12 cellular contexts compared by ENCODE assay signal in genomic region chr4:169723207-169723606, GRCh38. TPM values are rescaled to one million over a fixed set of nuclear protein-coding genes. Genes with fewer than 3 reads are reported as not detected.
A peak's percentile ranks its signal among the peaks of the same experiment; 100 is the strongest.
DNase-seq lines count a peak whose midpoint lies in the region; ATAC-seq and TF ChIP-seq lines count a peak whose summit lies in the region.
"Had no signal": no experiment of that assay in that cellular context is flagged by ENCODE, and none has a peak within 500 bp of the region (broad histone marks: within the 10 kb centered on the region; RNA-seq: fewer than 3 reads in every experiment).

No MANE protein-coding gene starts in this region.

- no peak overlapping the region for H2AFZ ChIP-seq in OCI-LY7 (ENCODE audit: low read length)

- H3K4me1 ChIP-seq in OCI-LY7 (ENCODE audit: insufficient read depth, low read length, poor library complexity, severe bottlenecking), result no peaks in the 10 kb centered on the region

- no peak overlapping the region for H3K4me3 Mint-ChIP-seq in activated CD8-positive, alpha-beta T cell treated with anti-CD3 and anti-CD28 coated beads for 36 hours
- H3K4me3 Mint-ChIP-seq in activated CD8-positive, alpha-beta T cell treated with anti-CD3 and anti-CD28 coated beads, Interleukin-2, amount 10 ng/mL, durations not matched to agents 7 days and 5 days, result no peak overlapping the region
- H3K4me3 Mint-ChIP-seq in natural killer cell, result no peak overlapping the region
- H3K4me3 Mint-ChIP-seq: stimulated activated memory B cell treated with anti-CD40 and anti-IgM and Interleukin-4, amounts not matched to agents 10 μg/mL and 1 μg/mL and 100 μg/mL, for 72 hours had no signal

- CTCF ChIA-PET in activated CD8-positive, alpha-beta T cell treated with anti-CD3 and anti-CD28 coated beads for 36 hours (lab: Charles Lee), result interaction anchor here (1.5 kb wide), 1 partner anchor 12 kb away, joined by 4 read pairs; no protein-coding TSS in a partner anchor
- CTCF ChIA-PET in activated CD8-positive, alpha-beta T cell treated with anti-CD3 and anti-CD28 coated beads, Interleukin-2, amount 10 ng/mL, durations not matched to agents 7 days and 5 days (lab: Charles Lee), result interaction anchor here (0.9 to 1.2 kb wide), 2 partner anchors 102 to 110 kb away, joined by 4 to 8 read pairs; partner anchors contain the start of gene NEK1
- CTCF ChIA-PET in OCI-LY7 (lab: Charles Lee; ENCODE audit: unreplicated experiment), result no interaction called here

- peaks cover 33% of the 10 kb centered on the region for H3K36me3 ChIP-seq in OCI-LY7 (ENCODE audit: insufficient read depth, low read length)

- peak; percentile 16 for DNase-seq in activated CD8-positive, alpha-beta T cell treated with anti-CD3 and anti-CD28 coated beads for 36 hours
- no peak for DNase-seq in activated CD8-positive, alpha-beta T cell treated with anti-CD3 and anti-CD28 coated beads, Interleukin-2, amount 10 ng/mL, durations not matched to agents 7 days and 5 days
- DNase-seq in OCI-LY7 (ENCODE audit: low spot score) (peak; percentile 30), erythroblast (lab: John Stamatoyannopoulos, UW) (peak; percentile 45 to 52), superior temporal gyrus (ENCODE audit: extremely low spot score) (peak; percentile 37), natural killer cell (no peak)
- DNase-seq: C1 segment of cervical spinal cord had no signal

- peaks cover 2% of the 10 kb centered on the region for H3K4me1 Mint-ChIP-seq in activated CD8-positive, alpha-beta T cell treated with anti-CD3 and anti-CD28 coated beads for 36 hours (ENCODE audit: low read depth)
- H3K4me1 Mint-ChIP-seq in activated CD8-positive, alpha-beta T cell treated with anti-CD3 and anti-CD28 coated beads, Interleukin-2, amount 10 ng/mL, durations not matched to agents 7 days and 5 days (ENCODE audit: low read depth), result no peaks in the 10 kb centered on the region
- no peaks in the 10 kb centered on the region for H3K4me1 Mint-ChIP-seq in natural killer cell
- H3K4me1 Mint-ChIP-seq: stimulated activated memory B cell treated with anti-CD40 and anti-IgM and Interleukin-4, amounts not matched to agents 10 μg/mL and 1 μg/mL and 100 μg/mL, for 72 hours had no signal

- no peak overlapping the region for H3K4me3 ChIP-seq in OCI-LY7 (ENCODE audit: low read depth, low read length, poor library complexity, severe bottlenecking)
- H3K4me3 ChIP-seq: SJSA1 had no signal

- no peaks in the 10 kb centered on the region for H3K27me3 Mint-ChIP-seq in activated CD8-positive, alpha-beta T cell treated with anti-CD3 and anti-CD28 coated beads for 36 hours
- no peaks in the 10 kb centered on the region for H3K27me3 Mint-ChIP-seq in activated CD8-positive, alpha-beta T cell treated with anti-CD3 and anti-CD28 coated beads, Interleukin-2, amount 10 ng/mL, durations not matched to agents 7 days and 5 days (ENCODE audit: low read depth)
- H3K27me3 Mint-ChIP-seq in natural killer cell (ENCODE audit: low read depth in 2 of 2), result no peaks in the 10 kb centered on the region
- H3K27me3 Mint-ChIP-seq: stimulated activated memory B cell treated with anti-CD40 and anti-IgM and Interleukin-4, amounts not matched to agents 10 μg/mL and 1 μg/mL and 100 μg/mL, for 72 hours had no signal

- no peaks in the 10 kb centered on the region for H3K9me2 ChIP-seq in OCI-LY7 (ENCODE audit: insufficient read depth, low read length)

- no peaks in the 10 kb centered on the region for H4K20me1 ChIP-seq in OCI-LY7 (ENCODE audit: insufficient read depth, low read length)

- no peak overlapping the region for H3K27ac Mint-ChIP-seq in activated CD8-positive, alpha-beta T cell treated with anti-CD3 and anti-CD28 coated beads for 36 hours
- H3K27ac Mint-ChIP-seq in activated CD8-positive, alpha-beta T cell treated with anti-CD3 and anti-CD28 coated beads, Interleukin-2, amount 10 ng/mL, durations not matched to agents 7 days and 5 days, result no peak overlapping the region
- no peak overlapping the region for H3K27ac Mint-ChIP-seq in natural killer cell
- H3K27ac Mint-ChIP-seq: stimulated activated memory B cell treated with anti-CD40 and anti-IgM and Interleukin-4, amounts not matched to agents 10 μg/mL and 1 μg/mL and 100 μg/mL, for 72 hours had no signal

- no peak overlapping the region for H3K4me2 ChIP-seq in OCI-LY7 (ENCODE audit: low read length)
- H3K4me2 ChIP-seq: KMS-11 had no signal

- TF ChIP-seq CTCF in activated CD8-positive, alpha-beta T cell treated with anti-CD3 and anti-CD28 coated beads for 36 hours (IDR thresholded peaks at IDR 0.05), result no peak
- peak; percentile 72 for TF ChIP-seq CTCF in OCI-LY7 (conservative IDR thresholded peaks at IDR 0.05; ENCODE audit: low read length)
- TF ChIP-seq CTCF in natural killer cell (IDR thresholded peaks at IDR 0.05), result no peak

- H3K36me3 Mint-ChIP-seq in activated CD8-positive, alpha-beta T cell treated with anti-CD3 and anti-CD28 coated beads for 36 hours (ENCODE audit: low read depth), result peaks cover 12% of the 10 kb centered on the region
- H3K36me3 Mint-ChIP-seq in activated CD8-positive, alpha-beta T cell treated with anti-CD3 and anti-CD28 coated beads, Interleukin-2, amount 10 ng/mL, durations not matched to agents 7 days and 5 days (ENCODE audit: low read depth), result peaks cover 19% of the 10 kb centered on the region
- H3K36me3 Mint-ChIP-seq in natural killer cell, result no peaks in the 10 kb centered on the region

- no peaks in the 10 kb centered on the region for H3K9me3 ChIP-seq in OCI-LY7 (ENCODE audit: low read length)
- H3K9me3 ChIP-seq: SJSA1 had no signal

- no peak for ATAC-seq in activated CD8-positive, alpha-beta T cell treated with anti-CD3 and anti-CD28 coated beads for 36 hours
- ATAC-seq in activated CD8-positive, alpha-beta T cell treated with anti-CD3 and anti-CD28 coated beads, Interleukin-2, amount 10 ng/mL, durations not matched to agents 7 days and 5 days, result no peak
- ATAC-seq in natural killer cell (no peak), GM18867 (IDR thresholded peaks at IDR 0.05; ENCODE audit: unreplicated experiment) (no peak), HG03442 (IDR thresholded peaks at IDR 0.05; ENCODE audit: unreplicated experiment) (no peak)
- ATAC-seq: stimulated activated memory B cell treated with anti-CD40 and anti-IgM and Interleukin-4, amounts not matched to agents 10 μg/mL and 1 μg/mL and 100 μg/mL, for 72 hours had no signal

- H3K79me2 ChIP-seq in OCI-LY7 (ENCODE audit: insufficient read depth, low read depth, low read length), result no peaks in the 10 kb centered on the region

- intact Hi-C loops in activated CD8-positive, alpha-beta T cell treated with anti-CD3 and anti-CD28 coated beads for 36 hours (cut with micrococcal nuclease), result no loop called here
- intact Hi-C loops in OCI-LY7 (cut with micrococcal nuclease; ENCODE audit: unreplicated experiment) (loop anchor here (10.0 kb wide), 1 partner anchor 108 kb away; the partner anchor contains the start of gene NEK1), natural killer cell (cut with micrococcal nuclease) (no loop called here)

- no peak for TF ChIP-seq POLR2A in erythroblast (IDR thresholded peaks at IDR 0.05; ENCODE audit: low read length)

- no TSS peak for BruUV-seq in OCI-LY7 (replicated peaks; lab: Mats Ljungman, UMichigan)

- H3K9me3 Mint-ChIP-seq in activated CD8-positive, alpha-beta T cell treated with anti-CD3 and anti-CD28 coated beads for 36 hours, result no peaks in the 10 kb centered on the region
- no peaks in the 10 kb centered on the region for H3K9me3 Mint-ChIP-seq in activated CD8-positive, alpha-beta T cell treated with anti-CD3 and anti-CD28 coated beads, Interleukin-2, amount 10 ng/mL, durations not matched to agents 7 days and 5 days (ENCODE audit: insufficient read depth)
- H3K9me3 Mint-ChIP-seq in natural killer cell, result no peaks in the 10 kb centered on the region
- H3K9me3 Mint-ChIP-seq: stimulated activated memory B cell treated with anti-CD40 and anti-IgM and Interleukin-4, amounts not matched to agents 10 μg/mL and 1 μg/mL and 100 μg/mL, for 72 hours had no signal

- H3K27ac ChIP-seq in OCI-LY7 (ENCODE audit: low read depth, low read length, poor library complexity, severe bottlenecking), result no peak overlapping the region
- H3K27ac ChIP-seq: KMS-11, SJSA1 had no signal

- POLR2A ChIA-PET in activated CD8-positive, alpha-beta T cell treated with anti-CD3 and anti-CD28 coated beads for 36 hours (lab: Charles Lee), result interaction anchor here (0.6 kb wide), 1 partner anchor 102 kb away, joined by 3 read pairs; no protein-coding TSS in a partner anchor
- POLR2A ChIA-PET in activated CD8-positive, alpha-beta T cell treated with anti-CD3 and anti-CD28 coated beads, Interleukin-2, amount 10 ng/mL, durations not matched to agents 7 days and 5 days (lab: Charles Lee), result no interaction called here
- POLR2A ChIA-PET in OCI-LY7 (lab: Charles Lee), result interaction anchor here (0.7 to 1.6 kb wide), 5 partner anchors 9 to 103 kb away, joined by 3 to 6 read pairs (median 3); partner anchors contain the start of gene CLCN3

RNA-seq across cellular contexts. Expression of gene HPF1, which starts 34.5 kb away (rescaled TPM):
- 10 to 100 TPM; 20.4 to 28.2 TPM for total RNA-seq in activated CD8-positive, alpha-beta T cell treated with anti-CD3 and anti-CD28 coated beads for 36 hours
- total RNA-seq in activated CD8-positive, alpha-beta T cell treated with anti-CD3 and anti-CD28 coated beads, Interleukin-2, amount 10 ng/mL, durations not matched to agents 7 days and 5 days, result 10 to 100 TPM; 16.4 to 17.4 TPM
- total RNA-seq in OCI-LY7 (2014; rRNA removed; shearing (Covaris generic)), result 11.8 and 14.6 TPM in 2 replicates
- total RNA-seq in OCI-LY7 (2022) (26.2 and 29.5 TPM in 2 replicates), natural killer cell (10 to 100 TPM; 12.9 to 16.1 (median 14.6) TPM)

Comparison
In these comparisons a context has a peak if more than half of its experiments do, and no peak if none do; other contexts are left out.
1. DNase-seq: peak in activated CD8-positive, alpha-beta T cell treated with anti-CD3 and anti-CD28 coated beads for 36 hours (single experiment), OCI-LY7 (single experiment), erythroblast (2 of 2) and superior temporal gyrus (single experiment); none in activated CD8-positive, alpha-beta T cell treated with anti-CD3 and anti-CD28 coated beads, Interleukin-2, amount 10 ng/mL, durations not matched to agents 7 days and 5 days (single experiment) and natural killer cell (single experiment).